In genomic region chr7:28015169-28015568, GRCh38 we compare ENCODE assay signal across 26 cellular contexts.
"Had no signal": no experiment of that assay in that cellular context is flagged by ENCODE, and none has a peak within 500 bp of the region (broad histone marks: within the 10 kb centered on the region; RNA-seq: fewer than 3 reads in every experiment).

No MANE protein-coding gene starts in this region.

- H3K36me3 ChIP-seq: neutrophil, pancreas, prostate gland, stomach, tibial nerve, upper lobe of left lung, vagina had no signal

- H3K27me3 ChIP-seq: neutrophil, pancreas, spleen, stomach, tibial nerve, upper lobe of left lung, vagina had no signal

- H3K27ac ChIP-seq: neutrophil, pancreas, prostate gland, skin epidermis, spleen, stomach, tibial nerve, upper lobe of left lung, vagina had no signal

- DNase-seq: naive B cell; naive thymus-derived CD8-positive, alpha-beta T cell; nephron progenitor cell; nucleus accumbens; pancreas; right cardiac atrium; spleen; stimulated activated CD4-positive, alpha-beta T cell treated with anti-CD3 and anti-CD28 coated beads, Interleukin-12 subunit alpha, Interleukin-12 subunit beta, amount 100 ng/mL, for 4 hours; stimulated activated CD4-positive, alpha-beta T cell treated with anti-CD3 and anti-CD28 coated beads, Interleukin-1b, Interleukin-23, amount 100 ng/mL, for 48 hours; stimulated activated CD4-positive, alpha-beta T cell treated with anti-CD3 and anti-CD28 coated beads, Interleukin-2, amount 100 ng/mL, for 48 hours; stimulated activated CD4-positive, alpha-beta T cell treated with anti-CD3 and anti-CD28 coated beads, Interleukin-4, amount 100 ng/mL, for 24 hours; stimulated activated naive B cell treated with anti-CD40 and anti-IgM and Interleukin-4, amounts not matched to agents 10 μg/mL and 1 μg/mL and 100 μg/mL, for 72 hours; stimulated activated naive CD4-positive, alpha-beta T cell treated with Interleukin-2 at 50 U/mL for 16 hours; stomach; trophoblast cell; upper lobe of left lung had no signal

- ATAC-seq: naive thymus-derived CD8-positive, alpha-beta T cell; natural killer cell treated with Interleukin-12 subunit alpha and Interleukin-12 subunit beta and Interleukin-15 and Interleukin-18, amount 100 ng/mL, for 72 hours; pancreas; sciatic nerve; stimulated activated effector memory CD8-positive, alpha-beta T cell treated with anti-CD3 and anti-CD28 coated beads, Interleukin-12 subunit alpha, Interleukin-12 subunit beta, amount 100 ng/mL, for 72 hours; stimulated activated naive B cell treated with anti-CD40 and anti-IgM and Interleukin-4, amounts not matched to agents 10 μg/mL and 1 μg/mL and 100 μg/mL, for 72 hours had no signal

- FAIRE-seq: pancreas, urothelium cell line had no signal

- H3K4me3 ChIP-seq: pancreas, prostate gland, skin epidermis, smooth muscle cell, spleen, stomach, tibial nerve, upper lobe of left lung, vagina had no signal

- H3K4me1 ChIP-seq: prostate gland had no signal

- H3K9me3 ChIP-seq: neutrophil, pancreas, prostate gland, stomach, tibial nerve, upper lobe of left lung, vagina had no signal
